8 cellular contexts compared by ENCODE assay signal in the genomic region with DNA sequence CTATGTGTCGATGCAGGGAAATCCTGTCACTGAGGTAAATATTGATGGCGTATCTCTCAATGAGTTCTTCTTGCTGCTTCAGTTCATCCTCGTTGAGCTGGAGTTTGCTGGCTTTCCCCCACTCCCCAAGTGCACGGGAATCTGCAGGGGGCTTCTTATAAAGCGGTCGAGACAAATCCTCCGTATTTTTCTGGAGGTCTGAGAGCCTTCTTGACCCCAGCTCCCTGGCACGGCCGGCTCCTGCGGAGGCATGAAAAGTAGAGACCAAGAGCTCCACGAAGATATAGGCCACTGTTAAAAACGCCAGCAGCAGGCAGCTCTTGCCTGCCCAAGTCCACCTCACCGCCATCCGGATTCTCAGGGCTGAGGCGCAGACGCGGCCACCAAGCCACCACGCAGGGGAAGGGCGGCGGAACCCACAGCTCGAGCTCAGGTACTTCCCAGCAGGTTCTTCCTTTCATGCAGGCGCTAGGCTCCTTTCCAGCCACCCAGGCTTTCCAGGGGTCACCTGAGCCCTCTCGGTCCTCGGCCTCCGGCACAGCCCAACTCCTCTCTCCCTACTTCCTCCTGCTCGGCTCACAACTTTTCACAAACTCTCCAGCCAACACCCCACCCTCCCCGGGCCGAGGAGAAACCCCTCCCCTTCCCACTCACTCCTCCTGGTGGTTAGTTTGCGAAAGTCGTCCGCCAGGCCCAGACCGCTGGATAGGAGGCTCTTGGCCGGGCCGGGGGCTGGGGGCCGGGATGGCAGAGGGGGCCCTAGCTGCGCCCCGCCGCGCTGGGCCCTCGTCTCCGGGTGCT. TPM values are rescaled to one million over a fixed set of nuclear protein-coding genes. Genes with fewer than 3 reads are reported as not detected.
DNase-seq lines count a peak whose midpoint lies in the region; ATAC-seq and TF ChIP-seq lines count a peak whose summit lies in the region.

A gene (minus strand): TSS at position 596 of the 801 bp plus-strand sequence. CDS start 247 bp downstream, at position 349.

- H3K27me3 ChIP-seq in right lobe of liver: no peaks in the 10 kb centered on the region

- ATAC-seq in GM18867 (IDR thresholded peaks at IDR 0.05; ENCODE audit: unreplicated experiment) (peak; percentile 78), HG03097 (IDR thresholded peaks at IDR 0.05; ENCODE audit: low FRiP score, unreplicated experiment) (peak; percentile 63), right lobe of liver (peak; percentile 88 to 93 (median 90))

- H3K4me3 ChIP-seq in right lobe of liver: peak within 1 kb of the TSS; percentile 87 to 95 (median 89)

- DNase-seq in AG09319 (ENCODE audit: extremely low read depth, low read depth) (peak; percentile 64), NCI-H510A treated with DMSO at 0.1 percent for 48 hours (lab: John Stamatoyannopoulos, UW) (peak; percentile 42), dermis microvascular lymphatic vessel endothelial cell (ENCODE audit: low read depth in 2 of 2) (peak; percentile 68 to 89), right lobe of liver (peak; percentile 90 to 93 (median 92))
- DNase-seq in activated CD4-positive, alpha-beta T cell treated with anti-CD3 and anti-CD28 coated beads, Interleukin-2, amount 50 U/mL, for 1 hour: peak; percentile 73
- peak; percentile 56 to 72 for DNase-seq in stimulated activated CD4-positive, alpha-beta T cell treated with anti-CD3 and anti-CD28 coated beads, Interleukin-4, amount 100 ng/mL, for 4 hours

- peaks cover 0 to 31% (median 12%) of the 10 kb centered on the region in 4 donors for H3K4me1 ChIP-seq in right lobe of liver

- intact Hi-C loops in right lobe of liver (cut with DNase I): loop anchor here in 1 of 2 donors (10.0 kb wide), 1 partner anchor 50 kb away; no protein-coding TSS in a partner anchor

- WGBS in right lobe of liver (ENCODE audit: insufficient coverage, low coverage, low lambda C conversion rate, missing lambda C conversion rate): 1% methylated on average over 34 of the region's 41 CpGs

- peak within 1 kb of the TSS; percentile 81 to 91 (median 82) for H3K27ac ChIP-seq in right lobe of liver

- no peaks in the 10 kb centered on the region for H3K36me3 ChIP-seq in right lobe of liver

- TF ChIP-seq POLR2A in right lobe of liver (IDR thresholded peaks at IDR 0.05): peak; percentile 68

- peak; percentile 71 for TF ChIP-seq CTCF in AG09319 (IDR thresholded peaks at IDR 0.05; ENCODE audit: low read depth, low read length)
- peak; percentile 57 to 71 (median 58) for TF ChIP-seq CTCF in right lobe of liver (IDR thresholded peaks at IDR 0.05)

- no peaks in the 10 kb centered on the region for H3K9me3 ChIP-seq in right lobe of liver

RNA-seq across cellular contexts. Expression of the gene that starts here (rescaled TPM):
- total RNA-seq in dermis microvascular lymphatic vessel endothelial cell (13.3 and 15.0 TPM in 2 replicates), right lobe of liver (1 to 10 TPM; 2.5 to 6.2 (median 4.1) TPM)

Comparison
In these comparisons a context has a peak if more than half of its experiments do, and no peak if none do; other contexts are left out.
1. Peak in every context shown above with its lines: DNase-seq, ATAC-seq, H3K4me3 ChIP-seq and H3K27ac ChIP-seq.
2. DNase-seq: peak in every context shown above with its lines; median percentile 92 in right lobe of liver; 78 in dermis microvascular lymphatic vessel endothelial cell; 73 in activated CD4-positive, alpha-beta T cell treated with anti-CD3 and anti-CD28 coated beads, Interleukin-2, amount 50 U/mL, for 1 hour; 64 in AG09319; 64 in stimulated activated CD4-positive, alpha-beta T cell treated with anti-CD3 and anti-CD28 coated beads, Interleukin-4, amount 100 ng/mL, for 4 hours; 42 in NCI-H510A treated with DMSO at 0.1 percent for 48 hours.